19 cellular contexts compared by ENCODE assay signal in the genomic region with DNA sequence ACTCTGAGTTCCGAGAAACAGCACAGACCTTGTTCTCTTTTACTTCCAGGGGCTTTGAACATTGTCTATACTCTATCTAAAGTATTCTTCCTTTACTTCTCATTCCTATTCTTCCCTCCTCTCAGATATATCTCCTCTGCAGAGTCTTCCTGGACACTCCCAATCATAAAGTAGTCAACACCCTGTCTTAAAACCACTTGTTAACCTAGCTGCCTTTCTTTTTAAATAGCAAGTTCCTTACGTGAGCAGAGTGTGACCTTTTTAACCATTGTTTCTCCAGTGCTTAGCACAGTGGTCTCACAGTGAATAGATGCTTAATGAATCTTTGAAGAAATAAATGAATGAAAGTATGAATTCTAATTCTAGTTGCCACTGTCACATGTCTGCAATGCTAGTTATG. TPM values are rescaled to one million over a fixed set of nuclear protein-coding genes. Genes with fewer than 3 reads are reported as not detected.
DNase-seq lines count a peak whose midpoint lies in the region; ATAC-seq and TF ChIP-seq lines count a peak whose summit lies in the region.
"Had no signal": no experiment of that assay in that cellular context is flagged by ENCODE, and none has a peak within 500 bp of the region (broad histone marks: within the 10 kb centered on the region; RNA-seq: fewer than 3 reads in every experiment).

No MANE protein-coding gene starts in this region.

- H3K4me2 ChIP-seq in osteoblast (ENCODE audit: insufficient read depth, low read length): no peak overlapping the region
- H3K4me2 ChIP-seq: A549, BLaER1 had no signal

- H3K27ac Mint-ChIP-seq in activated CD8-positive, alpha-beta T cell treated with anti-CD3 and anti-CD28 coated beads for 36 hours: peak overlapping the region; percentile 11
- no peak overlapping the region for H3K27ac Mint-ChIP-seq in activated CD8-positive, alpha-beta T cell treated with anti-CD3 and anti-CD28 coated beads, Interleukin-2, amount 10 ng/mL, durations not matched to agents 7 days and 5 days
- peak overlapping the region; percentile 21 for H3K27ac Mint-ChIP-seq in T-helper 17 cell
- peak overlapping the region; percentile 39 to 59 for H3K27ac Mint-ChIP-seq in natural killer cell treated with Interleukin-12 subunit alpha and Interleukin-12 subunit beta and Interleukin-15 and Interleukin-18, amount 100 ng/mL, for 72 hours
- H3K27ac Mint-ChIP-seq: CD4-positive, alpha-beta memory T cell; HFFc6 had no signal

- H3K9me3 ChIP-seq in T-helper 17 cell (ENCODE audit: control insufficient read depth, low read length, poor library complexity, severe bottlenecking) (no peaks in the 10 kb centered on the region), osteoblast (ENCODE audit: low read depth, low read length) (no peaks in the 10 kb centered on the region)
- H3K9me3 ChIP-seq: A549, BLaER1 had no signal

- no peaks in the 10 kb centered on the region for H3K36me3 ChIP-seq in osteoblast (ENCODE audit: insufficient read depth, low read length)

- H3K4me3 Mint-ChIP-seq in activated CD8-positive, alpha-beta T cell treated with anti-CD3 and anti-CD28 coated beads for 36 hours: no peak overlapping the region
- no peak overlapping the region for H3K4me3 Mint-ChIP-seq in activated CD8-positive, alpha-beta T cell treated with anti-CD3 and anti-CD28 coated beads, Interleukin-2, amount 10 ng/mL, durations not matched to agents 7 days and 5 days
- peak overlapping the region; percentile 37 for H3K4me3 Mint-ChIP-seq in T-helper 17 cell
- H3K4me3 Mint-ChIP-seq in natural killer cell treated with Interleukin-12 subunit alpha and Interleukin-12 subunit beta and Interleukin-15 and Interleukin-18, amount 100 ng/mL, for 72 hours: peak overlapping the region; percentile 49
- H3K4me3 Mint-ChIP-seq: CD14-positive monocyte; CD4-positive, alpha-beta memory T cell; HFFc6 had no signal

- peaks cover 18% of the 10 kb centered on the region for H3K4me1 Mint-ChIP-seq in activated CD8-positive, alpha-beta T cell treated with anti-CD3 and anti-CD28 coated beads for 36 hours (ENCODE audit: low read depth)
- H3K4me1 Mint-ChIP-seq in activated CD8-positive, alpha-beta T cell treated with anti-CD3 and anti-CD28 coated beads, Interleukin-2, amount 10 ng/mL, durations not matched to agents 7 days and 5 days (ENCODE audit: low read depth): peaks cover 6% of the 10 kb centered on the region
- peaks cover 11% of the 10 kb centered on the region for H3K4me1 Mint-ChIP-seq in T-helper 17 cell
- H3K4me1 Mint-ChIP-seq in natural killer cell treated with Interleukin-12 subunit alpha and Interleukin-12 subunit beta and Interleukin-15 and Interleukin-18, amount 100 ng/mL, for 72 hours (ENCODE audit: low read depth in 2 of 2): peaks cover 34 to 37% of the 10 kb centered on the region in 2 donors
- H3K4me1 Mint-ChIP-seq: CD14-positive monocyte had no signal

- H3K79me2 ChIP-seq in osteoblast (ENCODE audit: insufficient read depth, low read length): no peaks in the 10 kb centered on the region

- H3K27me3 Mint-ChIP-seq in activated CD8-positive, alpha-beta T cell treated with anti-CD3 and anti-CD28 coated beads for 36 hours: no peaks in the 10 kb centered on the region
- H3K27me3 Mint-ChIP-seq in activated CD8-positive, alpha-beta T cell treated with anti-CD3 and anti-CD28 coated beads, Interleukin-2, amount 10 ng/mL, durations not matched to agents 7 days and 5 days (ENCODE audit: low read depth): no peaks in the 10 kb centered on the region
- H3K27me3 Mint-ChIP-seq in T-helper 17 cell: no peaks in the 10 kb centered on the region
- no peaks in the 10 kb centered on the region for H3K27me3 Mint-ChIP-seq in natural killer cell treated with Interleukin-12 subunit alpha and Interleukin-12 subunit beta and Interleukin-15 and Interleukin-18, amount 100 ng/mL, for 72 hours
- H3K27me3 Mint-ChIP-seq: CD4-positive, alpha-beta memory T cell had no signal

- no peaks in the 10 kb centered on the region for H3K4me1 ChIP-seq in osteoblast (ENCODE audit: insufficient read depth, low read length)
- H3K4me1 ChIP-seq: A549, BLaER1 had no signal

- no peak overlapping the region for H2AFZ ChIP-seq in osteoblast (ENCODE audit: low read length)

- CTCF ChIA-PET in activated CD8-positive, alpha-beta T cell treated with anti-CD3 and anti-CD28 coated beads for 36 hours (lab: Charles Lee): no interaction called here
- CTCF ChIA-PET in activated CD8-positive, alpha-beta T cell treated with anti-CD3 and anti-CD28 coated beads, Interleukin-2, amount 10 ng/mL, durations not matched to agents 7 days and 5 days (lab: Charles Lee): interaction anchor here (1.5 kb wide), 1 partner anchor 82 kb away, joined by 4 read pairs; no protein-coding TSS in a partner anchor

- intact Hi-C loops in activated CD8-positive, alpha-beta T cell treated with anti-CD3 and anti-CD28 coated beads for 36 hours (cut with micrococcal nuclease): no loop called here
- intact Hi-C loops in left colon (cut with DNase I, micrococcal nuclease): no loop called here

- H3K27ac ChIP-seq in osteoblast (ENCODE audit: low read depth, low read length): no peak overlapping the region
- H3K27ac ChIP-seq: 22Rv1, A549, BLaER1, HL-60 had no signal

- POLR2A ChIA-PET in activated CD8-positive, alpha-beta T cell treated with anti-CD3 and anti-CD28 coated beads for 36 hours (lab: Charles Lee): no interaction called here
- POLR2A ChIA-PET in activated CD8-positive, alpha-beta T cell treated with anti-CD3 and anti-CD28 coated beads, Interleukin-2, amount 10 ng/mL, durations not matched to agents 7 days and 5 days (lab: Charles Lee): no interaction called here

- no peaks in the 10 kb centered on the region for H3K27me3 ChIP-seq in osteoblast (ENCODE audit: insufficient read depth, low read length)
- H3K27me3 ChIP-seq: BLaER1 had no signal

- peaks cover 9% of the 10 kb centered on the region for H3K36me3 Mint-ChIP-seq in activated CD8-positive, alpha-beta T cell treated with anti-CD3 and anti-CD28 coated beads for 36 hours (ENCODE audit: low read depth)
- peaks cover 11% of the 10 kb centered on the region for H3K36me3 Mint-ChIP-seq in activated CD8-positive, alpha-beta T cell treated with anti-CD3 and anti-CD28 coated beads, Interleukin-2, amount 10 ng/mL, durations not matched to agents 7 days and 5 days (ENCODE audit: low read depth)
- H3K36me3 Mint-ChIP-seq in T-helper 17 cell (ENCODE audit: low read depth): peaks cover 7% of the 10 kb centered on the region
- peaks cover 12% of the 10 kb centered on the region for H3K36me3 Mint-ChIP-seq in natural killer cell treated with Interleukin-12 subunit alpha and Interleukin-12 subunit beta and Interleukin-15 and Interleukin-18, amount 100 ng/mL, for 72 hours

- no peak overlapping the region for H3K4me3 ChIP-seq in osteoblast (ENCODE audit: insufficient read depth, low read length)
- H3K4me3 ChIP-seq: A549, BLaER1 had no signal

- DNase-seq in activated CD8-positive, alpha-beta T cell treated with anti-CD3 and anti-CD28 coated beads for 36 hours: no peak
- DNase-seq in activated CD8-positive, alpha-beta T cell treated with anti-CD3 and anti-CD28 coated beads, Interleukin-2, amount 10 ng/mL, durations not matched to agents 7 days and 5 days: no peak
- DNase-seq in T-helper 17 cell (no peak), left colon (no peak), osteoblast (ENCODE audit: insufficient read length, low spot score, missing footprints) (no peak), ACHN (no peak)
- DNase-seq in natural killer cell treated with Interleukin-12 subunit alpha and Interleukin-12 subunit beta and Interleukin-15 and Interleukin-18, amount 100 ng/mL, for 72 hours (ENCODE audit: low spot score): no peak
- DNase-seq: CD4-positive, alpha-beta memory T cell; COR-L47; GOT3; H7; HFFc6 had no signal

- TF ChIP-seq CTCF in activated CD8-positive, alpha-beta T cell treated with anti-CD3 and anti-CD28 coated beads for 36 hours (IDR thresholded peaks at IDR 0.05): no peak
- no peak for TF ChIP-seq CTCF in osteoblast (IDR thresholded peaks at IDR 0.05; ENCODE audit: extremely low read depth, low read depth, low read length)

- in situ Hi-C loops in ACHN (cut with HindIII; ENCODE audit: low pct_ligation_motif_present, low pct_unique_long_range_greater_than_20kb, low sequenced_read_pairs): no loop called here

- H4K20me1 ChIP-seq in osteoblast (ENCODE audit: insufficient read depth, low read length): no peaks in the 10 kb centered on the region
- H4K20me1 ChIP-seq: BLaER1 had no signal

- no peak for ATAC-seq in activated CD8-positive, alpha-beta T cell treated with anti-CD3 and anti-CD28 coated beads for 36 hours
- no peak for ATAC-seq in activated CD8-positive, alpha-beta T cell treated with anti-CD3 and anti-CD28 coated beads, Interleukin-2, amount 10 ng/mL, durations not matched to agents 7 days and 5 days
- ATAC-seq in T-helper 17 cell (no peak), left colon (peak; percentile 99), GM18502 (IDR thresholded peaks at IDR 0.05; ENCODE audit: poor library complexity, unreplicated experiment) (no peak)
- peak; percentile 43 to 68 for ATAC-seq in natural killer cell treated with Interleukin-12 subunit alpha and Interleukin-12 subunit beta and Interleukin-15 and Interleukin-18, amount 100 ng/mL, for 72 hours
- ATAC-seq: A549, HCT116 had no signal

- H3K9me3 Mint-ChIP-seq in activated CD8-positive, alpha-beta T cell treated with anti-CD3 and anti-CD28 coated beads for 36 hours: no peaks in the 10 kb centered on the region
- no peaks in the 10 kb centered on the region for H3K9me3 Mint-ChIP-seq in activated CD8-positive, alpha-beta T cell treated with anti-CD3 and anti-CD28 coated beads, Interleukin-2, amount 10 ng/mL, durations not matched to agents 7 days and 5 days (ENCODE audit: insufficient read depth)
- H3K9me3 Mint-ChIP-seq in natural killer cell treated with Interleukin-12 subunit alpha and Interleukin-12 subunit beta and Interleukin-15 and Interleukin-18, amount 100 ng/mL, for 72 hours: no peaks in the 10 kb centered on the region
- H3K9me3 Mint-ChIP-seq: CD14-positive monocyte; CD4-positive, alpha-beta memory T cell; HFFc6 had no signal

RNA-seq across cellular contexts. Expression of gene PTRHD1, which starts 47.4 kb away (rescaled TPM):
- 10 to 100 TPM; 23.2 to 24.9 TPM for total RNA-seq in activated CD8-positive, alpha-beta T cell treated with anti-CD3 and anti-CD28 coated beads for 36 hours
- 10 to 100 TPM; 28.9 to 32.9 TPM for total RNA-seq in activated CD8-positive, alpha-beta T cell treated with anti-CD3 and anti-CD28 coated beads, Interleukin-2, amount 10 ng/mL, durations not matched to agents 7 days and 5 days
- total RNA-seq in T-helper 17 cell (10 to 100 TPM; 19.1 to 21.6 TPM), left colon (10 to 100 TPM; 45.0 to 48.3 TPM), osteoblast (21.5 and 25.0 TPM in 2 replicates)
- 10 to 100 TPM; 16.0 to 16.6 TPM for total RNA-seq in natural killer cell treated with Interleukin-12 subunit alpha and Interleukin-12 subunit beta and Interleukin-15 and Interleukin-18, amount 100 ng/mL, for 72 hours

RNA-seq across cellular contexts. Expression of gene CENPO, which starts 47.4 kb away (rescaled TPM):
- 10 to 100 TPM; 40.7 to 41.9 TPM for total RNA-seq in activated CD8-positive, alpha-beta T cell treated with anti-CD3 and anti-CD28 coated beads for 36 hours
- total RNA-seq in activated CD8-positive, alpha-beta T cell treated with anti-CD3 and anti-CD28 coated beads, Interleukin-2, amount 10 ng/mL, durations not matched to agents 7 days and 5 days: 10 to 100 TPM; 53.9 to 56.1 TPM
- total RNA-seq in T-helper 17 cell (1 to 10 TPM; 3.5 to 6.5 TPM), left colon (10 to 100 TPM in 1 of 2 donors, 1 to 10 TPM in 1; 9.8 to 10.8 TPM), osteoblast (8.0 and 9.1 TPM in 2 replicates)
- 10 to 100 TPM; 35.3 to 69.1 TPM for total RNA-seq in natural killer cell treated with Interleukin-12 subunit alpha and Interleukin-12 subunit beta and Interleukin-15 and Interleukin-18, amount 100 ng/mL, for 72 hours

Comparison
In these comparisons a context has a peak if more than half of its experiments do, and no peak if none do; other contexts are left out.
1. ATAC-seq: peak in left colon (single experiment) and natural killer cell treated with Interleukin-12 subunit alpha and Interleukin-12 subunit beta and Interleukin-15 and Interleukin-18, amount 100 ng/mL, for 72 hours (2 of 2); none in activated CD8-positive, alpha-beta T cell treated with anti-CD3 and anti-CD28 coated beads for 36 hours (single experiment), activated CD8-positive, alpha-beta T cell treated with anti-CD3 and anti-CD28 coated beads, Interleukin-2, amount 10 ng/mL, durations not matched to agents 7 days and 5 days (single experiment), T-helper 17 cell (single experiment) and GM18502 (single experiment).
2. H3K4me3 Mint-ChIP-seq: peak in T-helper 17 cell (single experiment) and natural killer cell treated with Interleukin-12 subunit alpha and Interleukin-12 subunit beta and Interleukin-15 and Interleukin-18, amount 100 ng/mL, for 72 hours (single experiment); none in activated CD8-positive, alpha-beta T cell treated with anti-CD3 and anti-CD28 coated beads for 36 hours (single experiment) and activated CD8-positive, alpha-beta T cell treated with anti-CD3 and anti-CD28 coated beads, Interleukin-2, amount 10 ng/mL, durations not matched to agents 7 days and 5 days (single experiment).